In genomic region chr4:14180983-14181601, GRCh38 we compare ENCODE assay signal across 15 cellular contexts.
DNase-seq lines count a peak whose midpoint lies in the region; ATAC-seq and TF ChIP-seq lines count a peak whose summit lies in the region.
"Had no signal": no experiment of that assay in that cellular context is flagged by ENCODE, and none has a peak within 500 bp of the region (broad histone marks: within the 10 kb centered on the region; RNA-seq: fewer than 3 reads in every experiment).

No MANE protein-coding gene starts in this region.

- no peaks in the 10 kb centered on the region for H3K27me3 ChIP-seq in left lung
- H3K27me3 ChIP-seq: neural progenitor cell, thyroid gland had no signal

- no peak overlapping the region for H3K4me3 Mint-ChIP-seq in WTC11
- H3K4me3 Mint-ChIP-seq in natural killer cell treated with Interleukin-12 subunit alpha and Interleukin-12 subunit beta and Interleukin-15 and Interleukin-18, amount 100 ng/mL, for 72 hours = no peak overlapping the region
- H3K4me3 Mint-ChIP-seq: central memory CD8-positive, alpha-beta T cell; neural progenitor cell had no signal

- H3K36me3 ChIP-seq in left lung = no peaks in the 10 kb centered on the region
- H3K36me3 ChIP-seq: lower lobe of right lung, neural progenitor cell, thyroid gland had no signal

- no peak overlapping the region for H3K4me3 ChIP-seq in left lung
- H3K4me3 ChIP-seq: lower lobe of right lung, neural progenitor cell, thyroid gland had no signal

- H3K4me1 Mint-ChIP-seq in WTC11 = peaks cover 79% of the 10 kb centered on the region
- peaks cover 9 to 17% of the 10 kb centered on the region in 2 donors for H3K4me1 Mint-ChIP-seq in natural killer cell treated with Interleukin-12 subunit alpha and Interleukin-12 subunit beta and Interleukin-15 and Interleukin-18, amount 100 ng/mL, for 72 hours (ENCODE audit: low read depth in 2 of 2)

- no peaks in the 10 kb centered on the region for H3K9me3 Mint-ChIP-seq in WTC11
- peaks cover 3% of the 10 kb centered on the region for H3K9me3 Mint-ChIP-seq in natural killer cell treated with Interleukin-12 subunit alpha and Interleukin-12 subunit beta and Interleukin-15 and Interleukin-18, amount 100 ng/mL, for 72 hours
- H3K9me3 Mint-ChIP-seq: neural progenitor cell had no signal

- TF ChIP-seq CTCF in WTC11 (IDR thresholded peaks at IDR 0.05) = no peak
- no peak for TF ChIP-seq CTCF in left lung (IDR thresholded peaks at IDR 0.05)

- no peaks in the 10 kb centered on the region for H3K36me3 Mint-ChIP-seq in WTC11
- no peaks in the 10 kb centered on the region for H3K36me3 Mint-ChIP-seq in natural killer cell treated with Interleukin-12 subunit alpha and Interleukin-12 subunit beta and Interleukin-15 and Interleukin-18, amount 100 ng/mL, for 72 hours
- H3K36me3 Mint-ChIP-seq: neural progenitor cell had no signal

- H3K27ac Mint-ChIP-seq in WTC11 = peak overlapping the region; percentile 46; the same call in 1 of the 2 replicates
- peak overlapping the region in 1 of 2 donors; percentile 75 for H3K27ac Mint-ChIP-seq in natural killer cell treated with Interleukin-12 subunit alpha and Interleukin-12 subunit beta and Interleukin-15 and Interleukin-18, amount 100 ng/mL, for 72 hours
- H3K27ac Mint-ChIP-seq: neural progenitor cell had no signal

- peak; percentile 52 for DNase-seq in A172 (ENCODE audit: low spot score)
- DNase-seq in HT1080 (ENCODE audit: low read depth) = peak; percentile 93
- no peak for DNase-seq in WTC11 (ENCODE audit: low spot score)
- no peak for DNase-seq in left lung
- DNase-seq in natural killer cell treated with Interleukin-12 subunit alpha and Interleukin-12 subunit beta and Interleukin-15 and Interleukin-18, amount 100 ng/mL, for 72 hours (ENCODE audit: low spot score) = no peak
- no peak for DNase-seq in posterior vena cava (ENCODE audit: low spot score)
- DNase-seq in OCI-M2 (lab: John Stamatoyannopoulos, UW; ENCODE audit: unreplicated experiment) = no peak
- no peak for DNase-seq in NCI-H524 (lab: John Stamatoyannopoulos, UW)
- DNase-seq: activated effector memory CD4-positive, alpha-beta T cell treated with Interleukin-2 at 50 U/mL for 16 hours; lower lobe of right lung; T-helper 1 cell; thyroid gland had no signal

- H3K27me3 Mint-ChIP-seq in WTC11 (ENCODE audit: low read depth) = no peaks in the 10 kb centered on the region; the same call in 1 of the 2 replicates
- no peaks in the 10 kb centered on the region for H3K27me3 Mint-ChIP-seq in natural killer cell treated with Interleukin-12 subunit alpha and Interleukin-12 subunit beta and Interleukin-15 and Interleukin-18, amount 100 ng/mL, for 72 hours
- H3K27me3 Mint-ChIP-seq: central memory CD8-positive, alpha-beta T cell had no signal

- intact Hi-C loops in left lung (cut with DNase I) = no loop called here
- intact Hi-C loops in posterior vena cava (cut with DNase I) = loop anchor here in 1 of 2 donors (2.0 kb wide), 1 partner anchor 30 kb away; no protein-coding TSS in a partner anchor

- POLR2A ChIA-PET in WTC11 (lab: Charles Lee) = no interaction called here

- H3K27ac ChIP-seq in left lung = no peak overlapping the region
- H3K27ac ChIP-seq: KMS-11, lower lobe of right lung, neural progenitor cell, thyroid gland had no signal

- H3K9me3 ChIP-seq in left lung = no peaks in the 10 kb centered on the region
- H3K9me3 ChIP-seq: lower lobe of right lung, thyroid gland had no signal

- ATAC-seq in WTC11 = no peak
- ATAC-seq in left lung = peak; percentile 55
- ATAC-seq in natural killer cell treated with Interleukin-12 subunit alpha and Interleukin-12 subunit beta and Interleukin-15 and Interleukin-18, amount 100 ng/mL, for 72 hours = no peak

- CTCF ChIA-PET in WTC11 (lab: Charles Lee) = no interaction called here

- H3K4me1 ChIP-seq in left lung = peaks cover 8 to 13% of the 10 kb centered on the region in 2 donors
- H3K4me1 ChIP-seq: neural progenitor cell had no signal

TF ChIP-seq in WTC11, 78 proteins besides CTCF, POLR2A, EP300 and RAD21:
- TF ChIP-seq FOXK1 (CRISPR knock-in tag; IDR thresholded peaks at IDR 0.05) = no peak
- no peak for TF ChIP-seq NR2C2 (CRISPR knock-in tag; IDR thresholded peaks at IDR 0.05)
- no peak for TF ChIP-seq ERG (CRISPR knock-in tag; IDR thresholded peaks at IDR 0.05)
- TF ChIP-seq NFE2L1 (CRISPR knock-in tag; IDR thresholded peaks at IDR 0.05) = no peak
TF ChIP-seq in WTC11: peak in this region for 0.

Comparison
In these comparisons a context has a peak if more than half of its experiments do, and no peak if none do; other contexts are left out.
1. DNase-seq: peak in A172 (single experiment) and HT1080 (single experiment); none in WTC11 (single experiment), left lung (0 of 2), natural killer cell treated with Interleukin-12 subunit alpha and Interleukin-12 subunit beta and Interleukin-15 and Interleukin-18, amount 100 ng/mL, for 72 hours (single experiment), posterior vena cava (single experiment), OCI-M2 (single experiment) and NCI-H524 (0 of 2).